In genomic region chr16:59665618-59666220, GRCh38 we compare ENCODE assay signal across 24 cellular contexts.
"Had no signal": no experiment of that assay in that cellular context is flagged by ENCODE, and none has a peak within 500 bp of the region (broad histone marks: within the 10 kb centered on the region; RNA-seq: fewer than 3 reads in every experiment).

No MANE protein-coding gene starts in this region.

- H3K27me3 ChIP-seq: MG63 had no signal

- DNase-seq: activated B cell treated with CpG ODN at 0.5 μM for 24 hours; activated CD4-positive, alpha-beta memory T cell treated with anti-CD3 and anti-CD28 coated beads for 36 hours; activated CD4-positive, alpha-beta T cell treated with anti-CD3 and anti-CD28 coated beads, Interleukin-2, amount 10 ng/mL, durations not matched to agents 7 days and 5 days; activated CD8-positive, alpha-beta memory T cell treated with anti-CD3 and anti-CD28 coated beads for 24 hours; activated effector memory CD4-positive, alpha-beta T cell treated with anti-CD3 and anti-CD28 coated beads, Interleukin-2, amount 50 U/mL, for 16 hours; activated naive CD4-positive, alpha-beta T cell treated with Interleukin-2 at 50 U/mL for 16 hours; activated naive CD8-positive, alpha-beta T cell treated with anti-CD3 and anti-CD28 coated beads, Interleukin-2, amount 50 U/mL, for 24 hours; activated T-cell treated with anti-CD3 and anti-CD28 coated beads, Interleukin-2, amount 50 U/mL, for 4 hours; amniotic stem cell; MG63; MV-4-11; NCI-H1092 treated with DMSO at 0.1 percent for 48 hours; NCI-H1417 treated with DMSO at 0.1 percent for 48 hours; NCI-H1694 treated with DMSO at 0.1 percent for 48 hours; NCI-H2029 treated with DMSO at 0.1 percent for 48 hours; NCI-H526 treated with DMSO at 0.1 percent for 48 hours; PC-9; SHP77 treated with DMSO at 0.1 percent for 48 hours; T-helper 17 cell; T-helper 9 cell had no signal

- H3K36me3 ChIP-seq: MG63 had no signal

- H3K27ac Mint-ChIP-seq: activated B cell treated with CpG ODN at 0.5 μM for 24 hours; activated CD4-positive, alpha-beta memory T cell treated with anti-CD3 and anti-CD28 coated beads for 36 hours; activated CD4-positive, alpha-beta T cell treated with anti-CD3 and anti-CD28 coated beads, Interleukin-2, amount 10 ng/mL, durations not matched to agents 7 days and 5 days; activated naive CD4-positive, alpha-beta T cell treated with anti-CD3 and anti-CD28 coated beads, Interleukin-2, amount 50 U/mL, for 72 hours; activated naive CD8-positive, alpha-beta T cell treated with anti-CD3 and anti-CD28 coated beads, Interleukin-2, amount 50 U/mL, for 24 hours; T-helper 17 cell had no signal

- H3K9me3 ChIP-seq: MG63 had no signal

- H3K4me3 ChIP-seq: MG63, PC-9 had no signal

- H3K27me3 Mint-ChIP-seq: activated B cell treated with CpG ODN at 0.5 μM for 24 hours; activated CD4-positive, alpha-beta memory T cell treated with anti-CD3 and anti-CD28 coated beads for 36 hours; activated CD4-positive, alpha-beta T cell treated with anti-CD3 and anti-CD28 coated beads, Interleukin-2, amount 10 ng/mL, durations not matched to agents 7 days and 5 days; activated naive CD8-positive, alpha-beta T cell treated with anti-CD3 and anti-CD28 coated beads, Interleukin-2, amount 50 U/mL, for 24 hours; central memory CD8-positive, alpha-beta T cell; T-helper 17 cell had no signal

- FAIRE-seq: astrocyte had no signal

- ATAC-seq: activated naive CD4-positive, alpha-beta T cell treated with anti-CD3 and anti-CD28 coated beads, Interleukin-2, amount 50 U/mL, for 72 hours; activated naive CD8-positive, alpha-beta T cell treated with anti-CD3 and anti-CD28 coated beads, Interleukin-2, amount 50 U/mL, for 24 hours; activated T-cell treated with anti-CD3 and anti-CD28 coated beads, Interleukin-2, amount 50 U/mL, for 4 hours; T-helper 17 cell had no signal

- H3K4me1 Mint-ChIP-seq: activated B cell treated with CpG ODN at 0.5 μM for 24 hours; activated CD4-positive, alpha-beta T cell treated with anti-CD3 and anti-CD28 coated beads, Interleukin-2, amount 10 ng/mL, durations not matched to agents 7 days and 5 days; activated naive CD8-positive, alpha-beta T cell treated with anti-CD3 and anti-CD28 coated beads, Interleukin-2, amount 50 U/mL, for 24 hours; central memory CD8-positive, alpha-beta T cell; T-helper 17 cell had no signal

- H3K4me3 Mint-ChIP-seq: activated B cell treated with CpG ODN at 0.5 μM for 24 hours; activated CD4-positive, alpha-beta memory T cell treated with anti-CD3 and anti-CD28 coated beads for 36 hours; activated CD4-positive, alpha-beta T cell treated with anti-CD3 and anti-CD28 coated beads, Interleukin-2, amount 10 ng/mL, durations not matched to agents 7 days and 5 days; activated naive CD8-positive, alpha-beta T cell treated with anti-CD3 and anti-CD28 coated beads, Interleukin-2, amount 50 U/mL, for 24 hours; activated T-cell treated with anti-CD3 and anti-CD28 coated beads, Interleukin-2, amount 50 U/mL, for 4 hours; brain; central memory CD8-positive, alpha-beta T cell; T-helper 17 cell had no signal

- H3K27ac ChIP-seq: PC-9 had no signal

- H3K36me3 Mint-ChIP-seq: activated CD4-positive, alpha-beta memory T cell treated with anti-CD3 and anti-CD28 coated beads for 36 hours; activated naive CD4-positive, alpha-beta T cell treated with anti-CD3 and anti-CD28 coated beads, Interleukin-2, amount 50 U/mL, for 72 hours; brain had no signal
